In the genomic region with DNA sequence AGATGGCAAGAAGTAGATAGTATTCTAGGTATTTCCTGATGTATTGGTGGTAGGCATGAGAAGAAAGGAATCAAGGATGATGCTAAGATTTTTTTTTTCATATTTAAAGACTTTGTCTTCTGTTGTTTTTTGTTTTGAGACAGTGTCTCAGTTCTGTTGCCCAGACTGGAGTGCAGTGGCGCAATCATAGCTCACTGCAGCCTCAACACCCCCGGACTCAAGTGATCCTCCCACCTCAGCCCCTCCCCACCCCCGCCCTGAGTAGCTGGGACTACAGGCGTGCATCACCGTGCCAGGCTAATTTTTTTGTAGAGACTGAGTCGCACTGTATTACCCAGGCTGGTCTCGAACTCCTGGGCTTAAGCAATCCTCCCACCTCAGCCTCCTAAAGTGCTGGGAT, we compare ENCODE assay signal across 12 cellular contexts. TPM values are rescaled to one million over a fixed set of nuclear protein-coding genes. Genes with fewer than 3 reads are reported as not detected.
A peak's percentile ranks its signal among the peaks of the same experiment; 100 is the strongest.
DNase-seq lines count a peak whose midpoint lies in the region; ATAC-seq and TF ChIP-seq lines count a peak whose summit lies in the region.
"Had no signal": no experiment of that assay in that cellular context is flagged by ENCODE, and none has a peak within 500 bp of the region (broad histone marks: within the 10 kb centered on the region; RNA-seq: fewer than 3 reads in every experiment).

No MANE protein-coding gene starts in this region.

- no peaks in the 10 kb centered on the region for H3K27me3 Mint-ChIP-seq in activated CD4-positive, alpha-beta memory T cell treated with anti-CD3 and anti-CD28 coated beads for 36 hours
- H3K27me3 Mint-ChIP-seq in activated CD4-positive, alpha-beta memory T cell treated with anti-CD3 and anti-CD28 coated beads, Interleukin-2, amount 10 ng/mL, durations not matched to agents 7 days and 5 days, result peaks cover 2% of the 10 kb centered on the region
- H3K27me3 Mint-ChIP-seq in chondrocyte (ENCODE audit: low read depth), result no peaks in the 10 kb centered on the region

- DNase-seq in activated CD4-positive, alpha-beta memory T cell treated with anti-CD3 and anti-CD28 coated beads for 36 hours, result no peak
- DNase-seq in activated CD4-positive, alpha-beta memory T cell treated with anti-CD3 and anti-CD28 coated beads, Interleukin-2, amount 10 ng/mL, durations not matched to agents 7 days and 5 days, result no peak
- DNase-seq in chondrocyte (ENCODE audit: low spot score) (no peak), gastrocnemius medialis (no peak), cerebellum (ENCODE audit: low spot score) (no peak)
- DNase-seq: activated CD4-positive, alpha-beta T cell treated with anti-CD3 and anti-CD28 coated beads for 1 hour; foreskin melanocyte; kidney glomerular epithelial cell; NK-92 treated with Interleukin-12 subunit alpha and Interleukin-12 subunit beta, amount 100 ng/mL, for 24 hours had no signal

- H3K27ac ChIP-seq in KMS-11, result no peak overlapping the region
- peak overlapping the region in 3 of 4 donors; percentile 52 to 99 (median 98) for H3K27ac ChIP-seq in gastrocnemius medialis

- H3K4me3 ChIP-seq in KMS-11 (IDR thresholded peaks at IDR 0.05; ENCODE audit: insufficient read depth, low read depth, low read length) (no peak overlapping the region), gastrocnemius medialis (no peak overlapping the region)

- H3K4me1 ChIP-seq in KMS-11 (ENCODE audit: low read depth, poor library complexity, severe bottlenecking) (peaks cover 33% of the 10 kb centered on the region), gastrocnemius medialis (peaks cover 27 to 31% of the 10 kb centered on the region in 2 donors)

- H3K36me3 ChIP-seq in KMS-11 (ENCODE audit: insufficient read depth) (no peaks in the 10 kb centered on the region), gastrocnemius medialis (no peaks in the 10 kb centered on the region)

- H3K79me2 ChIP-seq in KMS-11 (ENCODE audit: insufficient read depth, low read depth), result peaks cover 21% of the 10 kb centered on the region

- peak overlapping the region; percentile 17 for H3K4me3 Mint-ChIP-seq in activated CD4-positive, alpha-beta memory T cell treated with anti-CD3 and anti-CD28 coated beads for 36 hours
- H3K4me3 Mint-ChIP-seq in activated CD4-positive, alpha-beta memory T cell treated with anti-CD3 and anti-CD28 coated beads, Interleukin-2, amount 10 ng/mL, durations not matched to agents 7 days and 5 days, result no peak overlapping the region
- H3K4me3 Mint-ChIP-seq in chondrocyte (ENCODE audit: unreplicated experiment), result no peak overlapping the region

- peaks cover 37% of the 10 kb centered on the region for H3K4me1 Mint-ChIP-seq in activated CD4-positive, alpha-beta memory T cell treated with anti-CD3 and anti-CD28 coated beads for 36 hours (ENCODE audit: low read depth)
- peaks cover 47% of the 10 kb centered on the region for H3K4me1 Mint-ChIP-seq in activated CD4-positive, alpha-beta memory T cell treated with anti-CD3 and anti-CD28 coated beads, Interleukin-2, amount 10 ng/mL, durations not matched to agents 7 days and 5 days
- H3K4me1 Mint-ChIP-seq in chondrocyte (ENCODE audit: low read depth), result peaks cover 30% of the 10 kb centered on the region

- POLR2A ChIA-PET in activated CD4-positive, alpha-beta memory T cell treated with anti-CD3 and anti-CD28 coated beads for 36 hours (lab: Charles Lee), result interaction anchor here (1.0 to 1.5 kb wide), 2 partner anchors 9 to 108 kb away, joined by 3 to 4 read pairs; no protein-coding TSS in a partner anchor
- POLR2A ChIA-PET in activated CD4-positive, alpha-beta memory T cell treated with anti-CD3 and anti-CD28 coated beads, Interleukin-2, amount 10 ng/mL, durations not matched to agents 7 days and 5 days (lab: Charles Lee), result interaction anchor here (0.7 to 9.8 kb wide), 10 partner anchors 8 to 163 kb away, joined by 3 to 107 read pairs (median 5); no protein-coding TSS in a partner anchor

- no peak for TF ChIP-seq POLR2A in gastrocnemius medialis (IDR thresholded peaks at IDR 0.05)

- TF ChIP-seq CTCF in KMS-11 (conservative IDR thresholded peaks at IDR 0.05; ENCODE audit: low read depth, low read length), result 0 out of 2 replicates have a peak, but pooled peaks have one; percentile 5
- TF ChIP-seq CTCF in chondrocyte (IDR thresholded peaks at IDR 0.05), result no peak
- TF ChIP-seq CTCF in gastrocnemius medialis (IDR thresholded peaks at IDR 0.05 in 4 of 5, conservative IDR thresholded peaks at IDR 0.05 in 1 of 5), result no peak

- H3K27ac Mint-ChIP-seq in activated CD4-positive, alpha-beta memory T cell treated with anti-CD3 and anti-CD28 coated beads for 36 hours, result no peak overlapping the region
- H3K27ac Mint-ChIP-seq in activated CD4-positive, alpha-beta memory T cell treated with anti-CD3 and anti-CD28 coated beads, Interleukin-2, amount 10 ng/mL, durations not matched to agents 7 days and 5 days, result no peak overlapping the region
- H3K27ac Mint-ChIP-seq in chondrocyte (ENCODE audit: unreplicated experiment), result peak overlapping the region; percentile 14

- intact Hi-C loops in activated CD4-positive, alpha-beta memory T cell treated with anti-CD3 and anti-CD28 coated beads for 36 hours (cut with micrococcal nuclease), result loop anchor here (5.0 to 10.0 kb wide), 2 partner anchors 164 to 533 kb away; a partner anchor contains a TSS
- intact Hi-C loops in gastrocnemius medialis (cut with DNase I; ENCODE audit: low total_unique reads), result loop anchor here (5.0 kb wide), 3 partner anchors 86 to 164 kb away; no protein-coding TSS in a partner anchor

- H3K27me3 ChIP-seq in KMS-11 (ENCODE audit: insufficient read depth, low read depth) (no peaks in the 10 kb centered on the region), gastrocnemius medialis (no peaks in the 10 kb centered on the region)

- H3K9me3 Mint-ChIP-seq in activated CD4-positive, alpha-beta memory T cell treated with anti-CD3 and anti-CD28 coated beads for 36 hours, result no peaks in the 10 kb centered on the region
- H3K9me3 Mint-ChIP-seq in activated CD4-positive, alpha-beta memory T cell treated with anti-CD3 and anti-CD28 coated beads, Interleukin-2, amount 10 ng/mL, durations not matched to agents 7 days and 5 days, result no peaks in the 10 kb centered on the region
- no peaks in the 10 kb centered on the region for H3K9me3 Mint-ChIP-seq in chondrocyte (ENCODE audit: low read depth)

- in situ Hi-C loops in gastrocnemius medialis (cut with MboI; ENCODE audit: low sequenced_read_pairs in 4 of 4), result loop anchor here in 3 of 4 donors (10.0 to 25.0 kb wide), 4 partner anchors 101 to 167 kb away; a partner anchor contains a TSS

- H3K9ac ChIP-seq in KMS-11, result no peak overlapping the region

- CTCF ChIA-PET in activated CD4-positive, alpha-beta memory T cell treated with anti-CD3 and anti-CD28 coated beads for 36 hours (lab: Charles Lee), result interaction anchor here (0.6 to 10.1 kb wide), 17 partner anchors 8 to 166 kb away, joined by 3 to 77 read pairs (median 4); a partner anchor contains a TSS
- CTCF ChIA-PET in activated CD4-positive, alpha-beta memory T cell treated with anti-CD3 and anti-CD28 coated beads, Interleukin-2, amount 10 ng/mL, durations not matched to agents 7 days and 5 days (lab: Charles Lee), result interaction anchor here (0.6 to 3.1 kb wide), 18 partner anchors 8 to 215 kb away, joined by 3 to 14 read pairs (median 6); a partner anchor contains a TSS

- no peak overlapping the region; the same call in 1 of the 2 replicates for H2AFZ ChIP-seq in KMS-11 (ENCODE audit: low read depth)

- no peak for ATAC-seq in gastrocnemius medialis
- ATAC-seq in GM18520 (IDR thresholded peaks at IDR 0.05; ENCODE audit: unreplicated experiment), result no peak
- ATAC-seq in HG03045 (IDR thresholded peaks at IDR 0.05; ENCODE audit: unreplicated experiment), result no peak

- H4K20me1 ChIP-seq in KMS-11 (ENCODE audit: insufficient read depth), result no peaks in the 10 kb centered on the region

- H3K4me2 ChIP-seq in KMS-11, result no peak overlapping the region

- no peaks in the 10 kb centered on the region for H3K9me3 ChIP-seq in gastrocnemius medialis

- H3K36me3 Mint-ChIP-seq in activated CD4-positive, alpha-beta memory T cell treated with anti-CD3 and anti-CD28 coated beads for 36 hours, result peaks cover 7% of the 10 kb centered on the region
- peaks cover 25% of the 10 kb centered on the region for H3K36me3 Mint-ChIP-seq in activated CD4-positive, alpha-beta memory T cell treated with anti-CD3 and anti-CD28 coated beads, Interleukin-2, amount 10 ng/mL, durations not matched to agents 7 days and 5 days (ENCODE audit: low read depth)
- peaks cover 7% of the 10 kb centered on the region for H3K36me3 Mint-ChIP-seq in chondrocyte (ENCODE audit: low read depth)

RNA-seq across cellular contexts. Expression of a gene that starts 2.8 kb away (rescaled TPM):
- total RNA-seq in activated CD4-positive, alpha-beta memory T cell treated with anti-CD3 and anti-CD28 coated beads for 36 hours, result 100 to 1,000 TPM; 388 to 419 TPM
- total RNA-seq in activated CD4-positive, alpha-beta memory T cell treated with anti-CD3 and anti-CD28 coated beads, Interleukin-2, amount 10 ng/mL, durations not matched to agents 7 days and 5 days, result 100 to 1,000 TPM; 537 to 565 TPM
- 285 to 353 TPM (median 352 TPM) in 3 replicates for total RNA-seq in chondrocyte
- total RNA-seq in gastrocnemius medialis, result 10 to 100 TPM; 48.6 to 93.8 (median 74.9) TPM
- 45.8 TPM for total RNA-seq in cerebellum
